In genomic region chr19:5976768-5977167, GRCh38 we compare ENCODE assay signal across 1 cellular context.
TF ChIP-seq lines count a peak whose summit lies in the region.

No MANE protein-coding gene starts in this region.

TF ChIP-seq in HepG2, 621 proteins besides CTCF, POLR2A, EP300 and RAD21 (continued from another document):
- TF ChIP-seq RCOR2 (CRISPR knock-in tag; IDR thresholded peaks at IDR 0.05) (0 out of 2 replicates have a peak, but pooled peaks have one; percentile 61), GPN1 (CRISPR knock-in tag; IDR thresholded peaks at IDR 0.05; ENCODE audit: borderline replicate concordance) (no peak), YEATS2 (CRISPR knock-in tag; IDR thresholded peaks at IDR 0.05; ENCODE audit: borderline replicate concordance) (peak; percentile 37; the same call in 1 of the 2 replicates)
